In the genomic region with DNA sequence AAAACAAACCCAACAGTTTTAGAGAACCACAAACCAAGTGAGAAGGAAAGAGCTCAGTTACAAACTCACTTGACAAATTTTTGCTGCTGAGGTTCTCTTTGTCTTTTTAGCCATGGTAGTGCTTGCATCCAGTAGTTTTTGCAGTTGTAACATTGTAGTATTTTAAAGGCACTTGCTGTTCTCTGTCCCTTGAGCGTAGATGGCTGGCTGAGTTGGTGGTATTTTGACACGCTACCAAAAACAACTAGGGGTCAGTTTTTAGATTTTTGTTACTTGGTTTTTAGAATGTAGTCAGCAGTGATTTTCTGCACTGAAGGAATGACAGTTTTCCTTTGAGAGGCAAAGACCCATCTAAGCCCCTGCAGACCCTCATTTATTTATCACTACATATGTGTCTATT, we compare ENCODE assay signal across 2 cellular contexts.
TF ChIP-seq lines count a peak whose summit lies in the region.

No MANE protein-coding gene starts in this region.

TF ChIP-seq in GM23338, 12 proteins besides CTCF, POLR2A, EP300 and RAD21 (continued from another document):
- TF ChIP-seq REST (IDR thresholded peaks at IDR 0.05; ENCODE audit: unreplicated experiment) (no peak), JUNB (IDR thresholded peaks at IDR 0.05; ENCODE audit: unreplicated experiment) (no peak), ETS1 (IDR thresholded peaks at IDR 0.05) (no peak), EZH2phosphoT487 (IDR thresholded peaks at IDR 0.05; ENCODE audit: unreplicated experiment) (no peak), CREB1 (CRISPR knock-in tag; IDR thresholded peaks at IDR 0.05; ENCODE audit: low read depth) (no peak)
TF ChIP-seq in GM23338: peak in this region for 0.

TF ChIP-seq in neural cell, 6 proteins besides CTCF, POLR2A, EP300 and RAD21:
- TF ChIP-seq REST (IDR thresholded peaks at IDR 0.05; ENCODE audit: borderline replicate concordance) (no peak), MXI1 (conservative IDR thresholded peaks at IDR 0.05; ENCODE audit: poor library complexity, severe bottlenecking) (no peak), SMC3 (conservative IDR thresholded peaks at IDR 0.05; ENCODE audit: poor library complexity) (no peak), TAF1 (IDR thresholded peaks at IDR 0.05; ENCODE audit: low read depth) (no peak), POLR2AphosphoS5 (IDR thresholded peaks at IDR 0.05) (no peak), EZH2 (IDR thresholded peaks at IDR 0.05; ENCODE audit: borderline replicate concordance, insufficient read depth, low read length, poor library complexity, severe bottlenecking) (no peak)
TF ChIP-seq in neural cell: peak in this region for 0.
